8 cellular contexts compared by ENCODE assay signal in the genomic region with DNA sequence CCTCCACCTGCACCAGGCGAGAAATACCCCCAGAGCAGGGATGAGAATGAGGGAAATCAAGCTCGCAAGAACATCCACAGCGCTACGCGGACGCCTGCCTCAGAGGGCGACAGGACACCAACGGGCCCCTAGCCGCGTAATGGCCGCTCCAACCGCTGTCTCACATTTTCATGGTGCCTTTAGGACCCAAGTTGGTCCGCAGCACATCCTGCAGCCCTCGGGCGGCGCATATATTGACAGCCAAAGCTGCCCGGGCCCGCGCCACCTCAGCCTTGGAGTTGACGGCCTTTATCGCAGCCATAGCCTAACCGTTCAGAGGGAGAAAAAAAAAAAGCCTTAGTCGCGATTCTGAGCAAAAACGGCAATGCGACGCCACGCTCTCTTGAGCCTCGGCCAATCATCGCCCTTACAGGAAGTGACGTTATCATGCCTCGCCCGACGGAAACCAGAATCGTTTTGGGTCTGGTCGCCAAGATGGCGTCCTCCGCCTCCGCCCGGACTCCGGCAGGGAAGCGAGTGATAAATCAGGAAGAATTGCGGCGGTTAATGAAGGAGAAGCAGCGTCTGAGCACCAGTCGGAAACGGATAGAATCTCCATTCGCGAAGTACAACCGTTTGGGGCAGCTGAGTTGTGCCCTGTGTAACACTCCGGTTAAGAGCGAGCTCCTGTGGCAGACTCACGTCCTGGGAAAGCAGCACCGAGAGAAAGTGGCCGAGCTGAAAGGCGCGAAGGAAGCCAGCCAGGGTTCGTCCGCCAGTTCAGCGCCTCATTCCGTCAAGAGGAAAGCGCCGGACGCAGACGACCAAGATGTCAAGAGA. TPM values are rescaled to one million over a fixed set of nuclear protein-coding genes. Genes with fewer than 3 reads are reported as not detected.
A peak's percentile ranks its signal among the peaks of the same experiment; 100 is the strongest.
DNase-seq lines count a peak whose midpoint lies in the region; ATAC-seq and TF ChIP-seq lines count a peak whose summit lies in the region.

A gene with protein sequence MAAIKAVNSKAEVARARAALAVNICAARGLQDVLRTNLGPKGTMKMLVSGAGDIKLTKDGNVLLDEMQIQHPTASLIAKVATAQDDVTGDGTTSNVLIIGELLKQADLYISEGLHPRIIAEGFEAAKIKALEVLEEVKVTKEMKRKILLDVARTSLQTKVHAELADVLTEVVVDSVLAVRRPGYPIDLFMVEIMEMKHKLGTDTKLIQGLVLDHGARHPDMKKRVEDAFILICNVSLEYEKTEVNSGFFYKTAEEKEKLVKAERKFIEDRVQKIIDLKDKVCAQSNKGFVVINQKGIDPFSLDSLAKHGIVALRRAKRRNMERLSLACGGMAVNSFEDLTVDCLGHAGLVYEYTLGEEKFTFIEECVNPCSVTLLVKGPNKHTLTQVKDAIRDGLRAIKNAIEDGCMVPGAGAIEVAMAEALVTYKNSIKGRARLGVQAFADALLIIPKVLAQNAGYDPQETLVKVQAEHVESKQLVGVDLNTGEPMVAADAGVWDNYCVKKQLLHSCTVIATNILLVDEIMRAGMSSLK (minus strand): TSS at position 368 of the 819 bp plus-strand sequence. CDS start 67 bp downstream, at position 301.
A gene with protein sequence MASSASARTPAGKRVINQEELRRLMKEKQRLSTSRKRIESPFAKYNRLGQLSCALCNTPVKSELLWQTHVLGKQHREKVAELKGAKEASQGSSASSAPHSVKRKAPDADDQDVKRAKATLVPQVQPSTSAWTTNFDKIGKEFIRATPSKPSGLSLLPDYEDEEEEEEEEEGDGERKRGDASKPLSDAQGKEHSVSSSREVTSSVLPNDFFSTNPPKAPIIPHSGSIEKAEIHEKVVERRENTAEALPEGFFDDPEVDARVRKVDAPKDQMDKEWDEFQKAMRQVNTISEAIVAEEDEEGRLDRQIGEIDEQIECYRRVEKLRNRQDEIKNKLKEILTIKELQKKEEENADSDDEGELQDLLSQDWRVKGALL (plus strand): TSS at position 448 of the 819 bp plus-strand sequence. CDS start 27 bp downstream, at position 475.

- peaks cover 3% of the 10 kb centered on the region for H3K27me3 Mint-ChIP-seq in endothelial cell (ENCODE audit: unreplicated experiment)

- WGBS in mesodermal cell (ENCODE audit: insufficient coverage in 2 of 2), 2 experiments, result 0% methylated on average over 57 to 59 of the region's 65 CpGs

- peak; percentile 89 for DNase-seq in Caki2 (ENCODE audit: low read depth)
- peak; percentile 89 for DNase-seq in NT2/D1 (ENCODE audit: low read depth, low spot score)
- peak; percentile 87 for DNase-seq in activated CD8-positive, alpha-beta memory T cell treated with anti-CD3 and anti-CD28 coated beads, Interleukin-2, amount 50 U/mL, for 4 hours
- DNase-seq in endothelial cell (ENCODE audit: low spot score), result peak; percentile 86
- DNase-seq in stimulated activated CD8-positive, alpha-beta memory T cell treated with anti-CD3 and anti-CD28 coated beads, Interleukin-15, amount 100 ng/mL, for 24 hours (ENCODE audit: low read depth), result peak; percentile 66

- no peaks in the 10 kb centered on the region for H3K36me3 Mint-ChIP-seq in endothelial cell (ENCODE audit: low read depth, unreplicated experiment)

- peak; percentile 80 for ATAC-seq in GM21390 (IDR thresholded peaks at IDR 0.05; ENCODE audit: unreplicated experiment)

- no peaks in the 10 kb centered on the region for H3K9me3 Mint-ChIP-seq in endothelial cell (ENCODE audit: unreplicated experiment)

- peaks cover 14% of the 10 kb centered on the region for H3K27me3 ChIP-seq in HUES48 (ENCODE audit: control insufficient read depth, insufficient read depth, low read length)
- peaks cover 8% of the 10 kb centered on the region for H3K27me3 ChIP-seq in NT2/D1 (ENCODE audit: insufficient read depth, insufficient read length)

- peak within 1 kb of the TSS; percentile 96 for H3K9ac ChIP-seq in HUES48 (ENCODE audit: low read depth, low read length)
- H3K9ac ChIP-seq in NT2/D1 (ENCODE audit: insufficient read length, low read depth), result peak within 1 kb of the TSS; percentile 100

- peaks cover 12% of the 10 kb centered on the region for H3K4me1 Mint-ChIP-seq in endothelial cell (ENCODE audit: unreplicated experiment)

- H3K36me3 ChIP-seq in HUES48 (ENCODE audit: control insufficient read depth, insufficient read depth, low read length) (peaks cover 24% of the 10 kb centered on the region), NT2/D1 (ENCODE audit: insufficient read depth, insufficient read length, low read length) (peaks cover 32% of the 10 kb centered on the region), mesodermal cell (ENCODE audit: control insufficient read depth, insufficient read depth, low read length) (peaks cover 25% of the 10 kb centered on the region)

- peak within 1 kb of the TSS; percentile 98 for H3K4me3 ChIP-seq in HUES48 (ENCODE audit: low read depth, low read length)
- peak within 1 kb of the TSS; percentile 91 for H3K4me3 ChIP-seq in NT2/D1 (ENCODE audit: insufficient read length, low read depth)
- peak within 1 kb of the TSS; percentile 91 for H3K4me3 ChIP-seq in mesodermal cell (ENCODE audit: extremely low read depth, insufficient read depth, low read length, poor library complexity, severe bottlenecking)

- no peak for TF ChIP-seq CTCF in endothelial cell (IDR thresholded peaks at IDR 0.05; ENCODE audit: unreplicated experiment)

- H3K4me1 ChIP-seq in HUES48 (ENCODE audit: control insufficient read depth, insufficient read depth, low read length), result peaks cover 8% of the 10 kb centered on the region; the same call in 1 of the 2 replicates
- no peaks in the 10 kb centered on the region for H3K4me1 ChIP-seq in NT2/D1 (ENCODE audit: insufficient read depth, insufficient read length)
- H3K4me1 ChIP-seq in mesodermal cell (ENCODE audit: control insufficient read depth, insufficient read depth, low read length, poor library complexity, severe bottlenecking), result peaks cover 6% of the 10 kb centered on the region

- in situ Hi-C loops in Caki2 (cut with HindIII; ENCODE audit: low pct_unique_long_range_greater_than_20kb, low sequenced_read_pairs), result no loop called here

- peak within 1 kb of the TSS; percentile 100 for H3K27ac Mint-ChIP-seq in endothelial cell (ENCODE audit: unreplicated experiment)

- H3K27ac ChIP-seq in HUES48 (ENCODE audit: low read depth, low read length) (peak within 1 kb of the TSS; percentile 93), mesodermal cell (ENCODE audit: low read depth, low read length, severe bottlenecking) (peak within 1 kb of the TSS; percentile 95)

- H3K9me3 ChIP-seq in HUES48 (ENCODE audit: control insufficient read depth, insufficient read depth, low read length) (no peaks in the 10 kb centered on the region), NT2/D1 (ENCODE audit: insufficient read depth, low read length) (no peaks in the 10 kb centered on the region), mesodermal cell (ENCODE audit: control insufficient read depth, low read length) (no peaks in the 10 kb centered on the region)

- peak within 1 kb of the TSS; percentile 99 for H3K4me3 Mint-ChIP-seq in endothelial cell (ENCODE audit: unreplicated experiment)

RNA-seq across cellular contexts. Expression of the first gene that starts in this region (rescaled TPM):
- total RNA-seq in Caki2 (2014; rRNA removed; shearing (Covaris generic); ENCODE audit: low replicate concordance), result 0.70 TPM in 1 of 2 replicates, not detected in the other
- 3.9 TPM for total RNA-seq in endothelial cell (ENCODE audit: unreplicated experiment)
- polyA plus RNA-seq in mesodermal cell (2013, experiment 1 of 2), result 1.0 TPM
- polyA plus RNA-seq in mesodermal cell (2013, experiment 2 of 2), result 1.8 TPM

RNA-seq across cellular contexts. Expression of the second gene that starts in this region (rescaled TPM):
- total RNA-seq in Caki2 (2014; rRNA removed; shearing (Covaris generic); ENCODE audit: low replicate concordance), result 9.8 and 17.8 TPM in 2 replicates
- total RNA-seq in endothelial cell (ENCODE audit: unreplicated experiment), result 18.5 TPM
- polyA plus RNA-seq in mesodermal cell (2013, experiment 1 of 2), result 9.5 TPM
- polyA plus RNA-seq in mesodermal cell (2013, experiment 2 of 2), result 9.6 TPM

Comparison
In these comparisons a context has a peak if more than half of its experiments do, and no peak if none do; other contexts are left out.
1. Peak in every context shown above with its lines: DNase-seq, ATAC-seq, H3K4me3 ChIP-seq and H3K27ac ChIP-seq.